ENCODE assay signal across 38 cellular contexts in genomic region chr20:2545594-2545993, GRCh38. TPM values are rescaled to one million over a fixed set of nuclear protein-coding genes. Genes with fewer than 3 reads are reported as not detected.
"Had no signal": no experiment of that assay in that cellular context is flagged by ENCODE, and none has a peak within 500 bp of the region (broad histone marks: within the 10 kb centered on the region; RNA-seq: fewer than 3 reads in every experiment).

No MANE protein-coding gene starts in this region.

- H3K4me3 Mint-ChIP-seq: activated B cell treated with CpG ODN at 0.5 μM for 24 hours; activated CD4-positive, alpha-beta memory T cell treated with anti-CD3 and anti-CD28 coated beads for 36 hours; activated CD4-positive, alpha-beta T cell treated with anti-CD3 and anti-CD28 coated beads, Interleukin-2, amount 10 ng/mL, durations not matched to agents 24 days and 14 days; activated naive CD4-positive, alpha-beta T cell treated with anti-CD3 and anti-CD28 coated beads for 36 hours; activated naive CD8-positive, alpha-beta T cell treated with anti-CD3 and anti-CD28 coated beads for 36 hours; activated T-cell treated with anti-CD3 and anti-CD28 coated beads, Interleukin-2, amount 50 U/mL, for 4 hours; activated T-cell treated with anti-CD3 and anti-CD28 coated beads, Interleukin-2, amount 50 U/mL, for 72 hours; activated T-helper 1 cell treated with anti-CD3 and anti-CD28 coated beads, Interleukin-12 subunit alpha, Interleukin-12 subunit beta, Interleukin-2, Interleukin-4 antibody, amounts not matched to agents 30 ng/mL and 10 ng/mL and 1 ng/mL, durations not matched to agents 14 hours and 24 hours and 36 hours; activated T-helper 17 cell treated with anti-CD3 and anti-CD28 coated beads, Interleukin-2, amount 50 U/mL, for 72 hours; T-helper 1 cell treated with Interleukin-12 subunit alpha and Interleukin-12 subunit beta and Interleukin-4 antibody, amounts not matched to agents 30 μg/mL and 1 μg/mL, for 36 hours; T-helper 2 cell treated with Interferon-gamma antibody and Interleukin-4, amounts not matched to agents 5 μg/mL and 100 μg/mL, for 36 hours had no signal

- H3K4me1 ChIP-seq: adrenal gland, body of pancreas, breast epithelium had no signal

- H3K27ac ChIP-seq: adrenal gland, body of pancreas, brain microvascular endothelial cell, breast epithelium, VCaP had no signal

- H3K4me3 ChIP-seq: adrenal gland, body of pancreas, breast epithelium had no signal

- H3K36me3 ChIP-seq: adrenal gland, brain microvascular endothelial cell, breast epithelium had no signal

- H3K9me3 Mint-ChIP-seq: activated B cell treated with CpG ODN at 0.5 μM for 24 hours; activated CD4-positive, alpha-beta memory T cell treated with anti-CD3 and anti-CD28 coated beads for 36 hours; activated CD4-positive, alpha-beta T cell treated with anti-CD3 and anti-CD28 coated beads, Interleukin-2, amount 10 ng/mL, durations not matched to agents 24 days and 14 days; activated naive CD4-positive, alpha-beta T cell treated with anti-CD3 and anti-CD28 coated beads for 36 hours; activated naive CD4-positive, alpha-beta T cell treated with anti-CD3 and anti-CD28 coated beads, Interleukin-2, amount 50 U/mL, for 72 hours; activated naive CD8-positive, alpha-beta T cell treated with anti-CD3 and anti-CD28 coated beads for 36 hours; activated T-cell treated with anti-CD3 and anti-CD28 coated beads, Interleukin-2, amount 50 U/mL, for 4 hours; activated T-cell treated with anti-CD3 and anti-CD28 coated beads, Interleukin-2, amount 50 U/mL, for 72 hours; activated T-helper 1 cell treated with anti-CD3 and anti-CD28 coated beads, Interleukin-12 subunit alpha, Interleukin-12 subunit beta, Interleukin-2, Interleukin-4 antibody, amounts not matched to agents 30 ng/mL and 10 ng/mL and 1 ng/mL, durations not matched to agents 14 hours and 24 hours and 36 hours; activated T-helper 17 cell treated with anti-CD3 and anti-CD28 coated beads, Interleukin-2, amount 50 U/mL, for 72 hours; T-helper 1 cell treated with Interleukin-12 subunit alpha and Interleukin-12 subunit beta and Interleukin-4 antibody, amounts not matched to agents 30 μg/mL and 1 μg/mL, for 36 hours; T-helper 2 cell treated with Interferon-gamma antibody and Interleukin-4, amounts not matched to agents 5 μg/mL and 100 μg/mL, for 36 hours had no signal

- FAIRE-seq: astrocyte, TTC549 had no signal

- H3K27ac Mint-ChIP-seq: activated B cell treated with CpG ODN at 0.5 μM for 24 hours; activated CD4-positive, alpha-beta memory T cell treated with anti-CD3 and anti-CD28 coated beads for 36 hours; activated CD4-positive, alpha-beta T cell treated with anti-CD3 and anti-CD28 coated beads, Interleukin-2, amount 10 ng/mL, durations not matched to agents 24 days and 14 days; activated naive CD4-positive, alpha-beta T cell treated with anti-CD3 and anti-CD28 coated beads for 36 hours; activated naive CD8-positive, alpha-beta T cell treated with anti-CD3 and anti-CD28 coated beads for 36 hours; activated T-cell treated with anti-CD3 and anti-CD28 coated beads, Interleukin-2, amount 50 U/mL, for 72 hours; activated T-helper 1 cell treated with anti-CD3 and anti-CD28 coated beads, Interleukin-12 subunit alpha, Interleukin-12 subunit beta, Interleukin-2, Interleukin-4 antibody, amounts not matched to agents 30 ng/mL and 10 ng/mL and 1 ng/mL, durations not matched to agents 14 hours and 24 hours and 36 hours; activated T-helper 17 cell treated with anti-CD3 and anti-CD28 coated beads, Interleukin-2, amount 50 U/mL, for 72 hours; T-helper 1 cell treated with Interleukin-12 subunit alpha and Interleukin-12 subunit beta and Interleukin-4 antibody, amounts not matched to agents 30 μg/mL and 1 μg/mL, for 36 hours; T-helper 2 cell treated with Interferon-gamma antibody and Interleukin-4, amounts not matched to agents 5 μg/mL and 100 μg/mL, for 36 hours had no signal

- H3K36me3 Mint-ChIP-seq: activated CD4-positive, alpha-beta memory T cell treated with anti-CD3 and anti-CD28 coated beads for 36 hours; activated naive CD4-positive, alpha-beta T cell treated with anti-CD3 and anti-CD28 coated beads, Interleukin-2, amount 50 U/mL, for 72 hours; activated naive CD8-positive, alpha-beta T cell treated with anti-CD3 and anti-CD28 coated beads for 36 hours had no signal

- H3K9me3 ChIP-seq: adrenal gland, body of pancreas, breast epithelium had no signal

- H3K27me3 ChIP-seq: body of pancreas had no signal

- DNase-seq: activated B cell treated with CpG ODN at 0.5 μM for 24 hours; activated CD4-positive, alpha-beta memory T cell treated with anti-CD3 and anti-CD28 coated beads for 36 hours; activated CD4-positive, alpha-beta T cell treated with anti-CD3 and anti-CD28 coated beads for 4 hours; activated CD4-positive, alpha-beta T cell treated with anti-CD3 and anti-CD28 coated beads, Interleukin-2, amount 10 ng/mL, durations not matched to agents 24 days and 14 days; activated CD4-positive, alpha-beta T cell treated with anti-CD3 and anti-CD28 coated beads, Interleukin-2, amount 50 U/mL, for 1 hour; activated CD4-positive, alpha-beta T cell treated with anti-CD3 and anti-CD28 coated beads, Interleukin-2, amount 50 U/mL, for 4 hours; activated CD4-positive, CD25-positive, alpha-beta regulatory T cell treated with anti-CD3 and anti-CD28 coated beads, Interleukin-2, amount 50 U/mL, for 72 hours; activated CD8-positive, alpha-beta memory T cell treated with anti-CD3 and anti-CD28 coated beads, Interleukin-2, amount 50 U/mL, for 4 hours; activated effector memory CD4-positive, alpha-beta T cell treated with anti-CD3 and anti-CD28 coated beads, Interleukin-2, amount 50 U/mL, for 16 hours; activated gamma-delta T cell treated with Interleukin-2 at 50 U/mL for 16 hours; activated naive CD4-positive, alpha-beta T cell; activated naive CD4-positive, alpha-beta T cell treated with anti-CD3 and anti-CD28 coated beads for 36 hours; activated naive CD4-positive, alpha-beta T cell treated with anti-CD3 and anti-CD28 coated beads, Interleukin-2, amount 50 U/mL, for 16 hours; activated naive CD8-positive, alpha-beta T cell treated with anti-CD3 and anti-CD28 coated beads for 36 hours; activated T-cell treated with anti-CD3 and anti-CD28 coated beads for 4 hours; activated T-cell treated with anti-CD3 and anti-CD28 coated beads, Interleukin-2, amount 50 U/mL, for 1 hour; activated T-cell treated with anti-CD3 and anti-CD28 coated beads, Interleukin-2, amount 50 U/mL, for 4 hours; activated T-cell treated with anti-CD3 and anti-CD28 coated beads, Interleukin-2, amount 50 U/mL, for 72 hours; adrenal gland; amniotic stem cell; aorta; body of pancreas; brain microvascular endothelial cell; central memory CD4-positive, alpha-beta T cell; T-helper 1 cell; T-helper 2 cell; T-helper 9 cell had no signal

- H3K4me1 Mint-ChIP-seq: activated B cell treated with CpG ODN at 0.5 μM for 24 hours; activated CD4-positive, alpha-beta T cell treated with anti-CD3 and anti-CD28 coated beads, Interleukin-2, amount 10 ng/mL, durations not matched to agents 24 days and 14 days; activated T-helper 17 cell treated with anti-CD3 and anti-CD28 coated beads, Interleukin-2, amount 50 U/mL, for 72 hours had no signal

- ATAC-seq: activated naive CD4-positive, alpha-beta T cell treated with anti-CD3 and anti-CD28 coated beads, Interleukin-2, amount 50 U/mL, for 72 hours; activated T-cell treated with anti-CD3 and anti-CD28 coated beads, Interleukin-2, amount 50 U/mL, for 4 hours; activated T-cell treated with anti-CD3 and anti-CD28 coated beads, Interleukin-2, amount 50 U/mL, for 72 hours; activated T-helper 17 cell treated with anti-CD3 and anti-CD28 coated beads, Interleukin-2, amount 50 U/mL, for 72 hours; body of pancreas had no signal

RNA-seq across cellular contexts. Expression of gene TMC2, which starts 9.2 kb away (rescaled TPM):
- total RNA-seq: activated B cell treated with CpG ODN at 0.5 μM for 24 hours; activated CD4-positive, alpha-beta memory T cell treated with anti-CD3 and anti-CD28 coated beads for 36 hours; activated CD4-positive, alpha-beta T cell treated with anti-CD3 and anti-CD28 coated beads, Interleukin-2, amount 10 ng/mL, durations not matched to agents 24 days and 14 days; activated CD8-positive, alpha-beta memory T cell treated with anti-CD3 and anti-CD28 coated beads for 36 hours; activated naive CD4-positive, alpha-beta T cell treated with anti-CD3 and anti-CD28 coated beads for 36 hours; activated naive CD4-positive, alpha-beta T cell treated with anti-CD3 and anti-CD28 coated beads, Interleukin-2, amount 50 U/mL, for 72 hours; activated naive CD8-positive, alpha-beta T cell treated with anti-CD3 and anti-CD28 coated beads for 36 hours; activated T-cell treated with anti-CD3 and anti-CD28 coated beads, Interleukin-2, amount 50 U/mL, for 4 hours; activated T-cell treated with anti-CD3 and anti-CD28 coated beads, Interleukin-2, amount 50 U/mL, for 72 hours; activated T-helper 1 cell treated with anti-CD3 and anti-CD28 coated beads, Interleukin-12 subunit alpha, Interleukin-12 subunit beta, Interleukin-2, Interleukin-4 antibody, amounts not matched to agents 30 ng/mL and 10 ng/mL and 1 ng/mL, durations not matched to agents 14 hours and 24 hours and 36 hours; activated T-helper 17 cell treated with anti-CD3 and anti-CD28 coated beads, Interleukin-2, amount 50 U/mL, for 72 hours; astrocyte; cardiac septum had no signal
